Comparison of ENCODE assay signal across 14 cellular contexts in genomic region chr17:39097159-39097519, GRCh38. TPM values are rescaled to one million over a fixed set of nuclear protein-coding genes. Genes with fewer than 3 reads are reported as not detected.
A peak's percentile ranks its signal among the peaks of the same experiment; 100 is the strongest.
DNase-seq lines count a peak whose midpoint lies in the region; ATAC-seq and TF ChIP-seq lines count a peak whose summit lies in the region.
"Had no signal": no experiment of that assay in that cellular context is flagged by ENCODE, and none has a peak within 500 bp of the region (broad histone marks: within the 10 kb centered on the region; RNA-seq: fewer than 3 reads in every experiment).

No MANE protein-coding gene starts in this region.

- peaks cover 14 to 18% (median 17%) of the 10 kb centered on the region in 3 donors for H3K27me3 Mint-ChIP-seq in naive B cell

- H3K4me1 ChIP-seq in left ventricle myocardium inferior: peaks cover 67% of the 10 kb centered on the region
- peaks cover 0 to 15% of the 10 kb centered on the region in 2 donors for H3K4me1 ChIP-seq in uterus
- H3K4me1 ChIP-seq: prostate gland, SJSA1 had no signal

- peak overlapping the region in 7 of 8 donors; percentile 6 to 73 (median 54) for H3K4me3 Mint-ChIP-seq in naive B cell

- H3K9me3 ChIP-seq in left ventricle myocardium inferior (replicated peaks) (no peaks in the 10 kb centered on the region), WERI-Rb-1 (ENCODE audit: severe bottlenecking) (no peaks in the 10 kb centered on the region), uterus (no peaks in the 10 kb centered on the region)
- H3K9me3 ChIP-seq: prostate gland, SJSA1 had no signal

- H3K27ac Mint-ChIP-seq in naive B cell: peak overlapping the region in 1 of 6 donors; percentile 76

- TF ChIP-seq CTCF in left ventricle myocardium inferior (IDR thresholded peaks at IDR 0.05; ENCODE audit: borderline replicate concordance) (no peak), WERI-Rb-1 (IDR thresholded peaks at IDR 0.05; ENCODE audit: low read depth, low read length) (no peak), uterus (IDR thresholded peaks at IDR 0.05) (no peak)

- H3K27me3 ChIP-seq in left ventricle myocardium inferior (ENCODE audit: low read depth): peaks cover 42% of the 10 kb centered on the region
- no peaks in the 10 kb centered on the region for H3K27me3 ChIP-seq in WERI-Rb-1 (ENCODE audit: insufficient read depth, low read depth, severe bottlenecking)
- no peaks in the 10 kb centered on the region for H3K27me3 ChIP-seq in uterus

- no peak for ATAC-seq in naive B cell (ENCODE audit: low read depth in 2 of 2)
- ATAC-seq in HG03457 (IDR thresholded peaks at IDR 0.05; ENCODE audit: unreplicated experiment): no peak
- no peak for ATAC-seq in HG03175 (IDR thresholded peaks at IDR 0.05; ENCODE audit: unreplicated experiment)
- no peak for ATAC-seq in HG03354 (IDR thresholded peaks at IDR 0.05; ENCODE audit: poor library complexity, severe bottlenecking, unreplicated experiment)

- H3K36me3 ChIP-seq in left ventricle myocardium inferior (no peaks in the 10 kb centered on the region), WERI-Rb-1 (no peaks in the 10 kb centered on the region), uterus (no peaks in the 10 kb centered on the region)
- H3K36me3 ChIP-seq: prostate gland, SJSA1 had no signal

- DNase-seq in left ventricle myocardium inferior: no peak
- DNase-seq in cardiac septum (ENCODE audit: low spot score): no peak
- DNase-seq in WERI-Rb-1: peak; percentile 77
- DNase-seq in naive B cell: no peak
- no peak for DNase-seq in uterus
- DNase-seq: effector CD8-positive, alpha-beta T cell; Karpas-422; NCI-H146 had no signal

- H3K4me3 ChIP-seq in left ventricle myocardium inferior (no peak overlapping the region), WERI-Rb-1 (ENCODE audit: low read depth, low read length) (peak overlapping the region; percentile 31), uterus (no peak overlapping the region)
- H3K4me3 ChIP-seq: prostate gland, SJSA1 had no signal

- TF ChIP-seq POLR2A in uterus (IDR thresholded peaks at IDR 0.05): no peak

- H3K27ac ChIP-seq in left ventricle myocardium inferior (replicated peaks) (peak overlapping the region; percentile 82), WERI-Rb-1 (peak overlapping the region; percentile 87), uterus (peak overlapping the region; percentile 57 to 75)
- H3K27ac ChIP-seq: SJSA1 had no signal

- no peaks in the 10 kb centered on the region for H3K36me3 Mint-ChIP-seq in naive B cell
- H3K36me3 Mint-ChIP-seq: activated naive CD4-positive, alpha-beta T cell treated with anti-CD3 and anti-CD28 coated beads, Interleukin-2, amount 50 U/mL, for 72 hours had no signal

- intact Hi-C loops in left ventricle myocardium inferior (cut with micrococcal nuclease): no loop called here
- intact Hi-C loops in cardiac septum (cut with DNase I): no loop called here
- intact Hi-C loops in uterus (cut with DNase I; ENCODE audit: low total_unique reads): no loop called here

- no peaks in the 10 kb centered on the region for H3K9me3 Mint-ChIP-seq in naive B cell
- H3K9me3 Mint-ChIP-seq: activated naive CD4-positive, alpha-beta T cell treated with anti-CD3 and anti-CD28 coated beads, Interleukin-2, amount 50 U/mL, for 72 hours had no signal

- H3K4me1 Mint-ChIP-seq in naive B cell: peaks cover 39 to 63% (median 57%) of the 10 kb centered on the region in 3 donors

RNA-seq across cellular contexts. Expression of gene PLXDC1, which starts 54.3 kb away (rescaled TPM):
- total RNA-seq in left ventricle myocardium inferior: 12.2 TPM
- total RNA-seq in cardiac septum: 21.4 TPM
- not detected for polyA plus RNA-seq in naive B cell (ENCODE audit: low read depth in 6 of 6)
- total RNA-seq in uterus: 10 to 100 TPM in 3 of 4 donors, 1 to 10 TPM in 1; 3.3 to 45.1 (median 21.5) TPM
- total RNA-seq: SJSA1 had no signal
